In genomic region chr12:121925361-121925725, GRCh38 we compare ENCODE assay signal across 11 cellular contexts. TPM values are rescaled to one million over a fixed set of nuclear protein-coding genes. Genes with fewer than 3 reads are reported as not detected.
DNase-seq lines count a peak whose midpoint lies in the region; ATAC-seq and TF ChIP-seq lines count a peak whose summit lies in the region.
"Had no signal": no experiment of that assay in that cellular context is flagged by ENCODE, and none has a peak within 500 bp of the region (broad histone marks: within the 10 kb centered on the region; RNA-seq: fewer than 3 reads in every experiment).

No MANE protein-coding gene starts in this region.

- in situ Hi-C loops in mammary epithelial cell (cut with MboI; ENCODE audit: low sequenced_read_pairs in 2 of 2), result no loop called here

- peak; percentile 45 for DNase-seq in HS-5 (ENCODE audit: low read depth)
- DNase-seq in mammary epithelial cell, result no peak
- DNase-seq in right lobe of liver, result no peak
- DNase-seq in suprapubic skin (ENCODE audit: low spot score in 2 of 2), result no peak
- no peak for DNase-seq in NK-92 treated with Interleukin-12 subunit alpha and Interleukin-12 subunit beta, amount 100 ng/mL, for 24 hours (lab: John Stamatoyannopoulos, UW)
- DNase-seq in HT-29 (ENCODE audit: low spot score), result no peak
- no peak for DNase-seq in COLO668 (lab: John Stamatoyannopoulos, UW; ENCODE audit: unreplicated experiment)
- DNase-seq in CD14-positive monocyte (ENCODE audit: low spot score), result no peak
- DNase-seq: activated CD8-positive, alpha-beta memory T cell treated with anti-CD3 and anti-CD28 coated beads, Interleukin-2, amount 50 U/mL, for 48 hours; colonic mucosa had no signal

- no peak for TF ChIP-seq EP300 in suprapubic skin (IDR thresholded peaks at IDR 0.05)

- WGBS in mammary epithelial cell (ENCODE audit: low coverage, missing lambda C conversion rate), result 82% methylated on average over 7 of the region's 7 CpGs
- 71% methylated on average over 7 of the region's 7 CpGs for WGBS in right lobe of liver (ENCODE audit: insufficient coverage, low coverage, low lambda C conversion rate, missing lambda C conversion rate)
- 30% methylated on average over 7 of the region's 7 CpGs for WGBS in suprapubic skin

- H3K4me1 Mint-ChIP-seq in CD14-positive monocyte, result peaks cover 30% of the 10 kb centered on the region

- H3K36me3 ChIP-seq in mammary epithelial cell (ENCODE audit: insufficient read depth, low read length), result no peaks in the 10 kb centered on the region
- H3K36me3 ChIP-seq in right lobe of liver, result no peaks in the 10 kb centered on the region
- no peaks in the 10 kb centered on the region for H3K36me3 ChIP-seq in suprapubic skin
- H3K36me3 ChIP-seq: colonic mucosa had no signal

- H3K36me3 Mint-ChIP-seq in CD14-positive monocyte, result no peaks in the 10 kb centered on the region

- H3K4me3 Mint-ChIP-seq in CD14-positive monocyte, result no peak overlapping the region

- intact Hi-C loops in mammary epithelial cell (cut with micrococcal nuclease) (no loop called here), right lobe of liver (cut with DNase I) (no loop called here), CD14-positive monocyte (cut with micrococcal nuclease) (no loop called here)

- H3K9me3 ChIP-seq in mammary epithelial cell (replicated peaks; ENCODE audit: insufficient read depth, low read length), result no peaks in the 10 kb centered on the region
- no peaks in the 10 kb centered on the region for H3K9me3 ChIP-seq in right lobe of liver
- H3K9me3 ChIP-seq in suprapubic skin, result no peaks in the 10 kb centered on the region
- H3K9me3 ChIP-seq: colonic mucosa had no signal

- TF ChIP-seq POLR2A in right lobe of liver (IDR thresholded peaks at IDR 0.05), result no peak
- TF ChIP-seq POLR2A in suprapubic skin (IDR thresholded peaks at IDR 0.05), result no peak

- no peak overlapping the region for H3K9ac ChIP-seq in mammary epithelial cell (ENCODE audit: insufficient read depth, low read length)

- peak in 2 of 4 donors; percentile 41 to 62 for ATAC-seq in right lobe of liver
- ATAC-seq: left colon had no signal

- peaks cover 0 to 4% (median 3%) of the 10 kb centered on the region in 3 donors for H3K27me3 Mint-ChIP-seq in CD14-positive monocyte (ENCODE audit: low read depth in 3 of 3)

- peak overlapping the region; percentile 52 for H3K4me2 ChIP-seq in mammary epithelial cell (ENCODE audit: insufficient read depth, low read depth, low read length)

- TF ChIP-seq CTCF in mammary epithelial cell (conservative IDR thresholded peaks at IDR 0.05 in 1 of 2, IDR thresholded peaks at IDR 0.05 in 1 of 2; ENCODE audit: extremely low read depth in 1 of 2, insufficient read depth in 1 of 2, low read depth in 1 of 2, low read length in 2 of 2) (no peak), right lobe of liver (IDR thresholded peaks at IDR 0.05) (no peak), suprapubic skin (IDR thresholded peaks at IDR 0.05) (no peak), CD14-positive monocyte (IDR thresholded peaks at IDR 0.05) (no peak)

- peak overlapping the region; percentile 59 for H3K27ac ChIP-seq in mammary epithelial cell (ENCODE audit: insufficient read depth, low read depth, low read length)
- H3K27ac ChIP-seq in right lobe of liver, result peak overlapping the region; percentile 52 to 59 (median 52)
- peak overlapping the region; percentile 58 for H3K27ac ChIP-seq in suprapubic skin
- H3K27ac ChIP-seq: colonic mucosa had no signal

- no peaks in the 10 kb centered on the region for H3K27me3 ChIP-seq in mammary epithelial cell (ENCODE audit: insufficient read depth, low read length)
- no peaks in the 10 kb centered on the region for H3K27me3 ChIP-seq in right lobe of liver
- H3K27me3 ChIP-seq in suprapubic skin, result no peaks in the 10 kb centered on the region
- H3K27me3 ChIP-seq: colonic mucosa had no signal

- TSS peak; percentile 44 for BruUV-seq in mammary epithelial cell (replicated peaks; lab: Mats Ljungman, UMichigan)

- H3K9me3 Mint-ChIP-seq in CD14-positive monocyte, result peaks cover 0 to 2% (median 0%) of the 10 kb centered on the region in 7 donors

- dilution Hi-C loops in mammary epithelial cell (cut with HindIII; ENCODE audit: low sequenced_read_pairs), result no loop called here

- peak overlapping the region; percentile 84 for H2AFZ ChIP-seq in mammary epithelial cell (ENCODE audit: low read depth, low read length)

- no peaks in the 10 kb centered on the region for H3K79me2 ChIP-seq in mammary epithelial cell (ENCODE audit: insufficient read depth, low read length)

- H3K4me1 ChIP-seq in mammary epithelial cell (ENCODE audit: insufficient read depth, low read length) (peaks cover 22% of the 10 kb centered on the region), right lobe of liver (no peaks in the 10 kb centered on the region), suprapubic skin (peaks cover 20% of the 10 kb centered on the region)
- H3K4me1 ChIP-seq: colonic mucosa had no signal

- CTCF ChIA-PET in mammary epithelial cell (lab: Charles Lee; ENCODE audit: low non-redundant PET), result no interaction called here

- H3K4me3 ChIP-seq in mammary epithelial cell (replicated peaks in 1 of 3; ENCODE audit: insufficient read depth in 1 of 3, low read depth in 2 of 3, low read length in 3 of 3), result no peak overlapping the region
- H3K4me3 ChIP-seq in right lobe of liver, result no peak overlapping the region
- no peak overlapping the region for H3K4me3 ChIP-seq in suprapubic skin
- H3K4me3 ChIP-seq: colonic mucosa had no signal

- no peaks in the 10 kb centered on the region for H4K20me1 ChIP-seq in mammary epithelial cell (ENCODE audit: insufficient read depth, low read length)

- peak overlapping the region in 1 of 7 donors; percentile 3 for H3K27ac Mint-ChIP-seq in CD14-positive monocyte

RNA-seq across cellular contexts. Expression of gene CFAP251, which starts 7.0 kb away (rescaled TPM):
- total RNA-seq in mammary epithelial cell (10 to 100 TPM; 18.7 to 25.3 TPM), right lobe of liver (1 to 10 TPM; 1.0 to 6.2 (median 2.4) TPM), suprapubic skin (1 to 10 TPM; 2.3 to 4.4 (median 2.6) TPM)
- polyA plus RNA-seq in mammary epithelial cell (16.3 TPM), CD14-positive monocyte (under 1 TPM in 1 of 2 donors, not detected in 1; 0.17 TPM)
- polyA minus RNA-seq in mammary epithelial cell, result 7.3 TPM
- total RNA-seq in HT-29 (2014; rRNA removed; shearing (Covaris generic)), result 0.92 and 1.2 TPM in 2 replicates

RNA-seq across cellular contexts. Expression of gene PSMD9, which starts 36.8 kb away (rescaled TPM):
- total RNA-seq in mammary epithelial cell, result 10 to 100 TPM; 39.8 to 80.6 TPM
- 139 TPM for polyA plus RNA-seq in mammary epithelial cell
- polyA minus RNA-seq in mammary epithelial cell, result 80.4 TPM
- 10 to 100 TPM; 20.0 to 56.4 (median 28.4) TPM for total RNA-seq in right lobe of liver
- total RNA-seq in suprapubic skin, result 100 to 1,000 TPM in 1 of 4 donors, 10 to 100 TPM in 3; 44.7 to 102 (median 68.4) TPM
- 116 and 129 TPM in 2 replicates for total RNA-seq in HT-29 (2014; rRNA removed; shearing (Covaris generic))
- 10 to 100 TPM; 89.6 to 93.3 TPM for polyA plus RNA-seq in CD14-positive monocyte
